ENCODE assay signal across 8 cellular contexts in the genomic region with DNA sequence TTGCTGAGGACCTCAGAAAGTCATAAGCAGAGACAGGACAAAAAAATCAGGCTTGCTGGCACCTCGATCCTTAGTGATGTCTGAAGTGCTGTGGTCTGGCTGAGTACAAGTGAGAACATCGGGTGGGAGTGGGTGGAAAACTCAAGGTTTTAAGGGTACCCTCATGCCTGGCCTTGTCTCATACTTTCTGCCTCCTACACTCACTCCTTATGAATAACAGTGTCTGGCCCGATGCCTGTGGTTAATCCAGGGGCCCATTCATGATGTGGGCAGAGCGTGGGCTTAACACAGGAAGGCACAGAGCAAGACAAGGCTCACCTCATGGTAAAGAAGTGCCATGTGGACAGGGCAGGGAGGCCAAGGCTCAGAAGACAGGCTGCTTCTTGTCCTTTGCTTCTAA. TPM values are rescaled to one million over a fixed set of nuclear protein-coding genes. Genes with fewer than 3 reads are reported as not detected.
DNase-seq lines count a peak whose midpoint lies in the region; ATAC-seq and TF ChIP-seq lines count a peak whose summit lies in the region.

No MANE protein-coding gene starts in this region.

- ATAC-seq in HG02642 (IDR thresholded peaks at IDR 0.05; ENCODE audit: poor library complexity, unreplicated experiment) (peak; percentile 26), right lobe of liver (no peak), HG03097 (IDR thresholded peaks at IDR 0.05; ENCODE audit: low FRiP score, unreplicated experiment) (no peak)

- TF ChIP-seq POLR2A in right lobe of liver (IDR thresholded peaks at IDR 0.05) = no peak

- DNase-seq in activated CD8-positive, alpha-beta memory T cell treated with anti-CD3 and anti-CD28 coated beads, Interleukin-2, amount 50 U/mL, for 48 hours = peak; percentile 82
- DNase-seq in right lobe of liver (no peak), SHP77 (lab: John Stamatoyannopoulos, UW) (no peak), NCI-H226 (no peak), mucosa of gallbladder (ENCODE audit: low spot score) (no peak)
- DNase-seq in stimulated activated CD8-positive, alpha-beta memory T cell treated with anti-CD3 and anti-CD28 coated beads, Interleukin-7, amount 100 ng/mL, for 24 hours (ENCODE audit: low read depth) = peak; percentile 28

- H3K36me3 ChIP-seq in right lobe of liver = no peaks in the 10 kb centered on the region

- WGBS in right lobe of liver (ENCODE audit: insufficient coverage, low coverage, low lambda C conversion rate, missing lambda C conversion rate) = 57% methylated on average over 1 of the region's 4 CpGs

- H3K4me1 ChIP-seq in right lobe of liver = peaks cover 0 to 27% (median 14%) of the 10 kb centered on the region in 4 donors

- no peaks in the 10 kb centered on the region for H3K9me3 ChIP-seq in right lobe of liver

- peak overlapping the region; percentile 77 to 94 (median 80) for H3K27ac ChIP-seq in right lobe of liver

- no peak for TF ChIP-seq CTCF in right lobe of liver (IDR thresholded peaks at IDR 0.05)

- H3K4me3 ChIP-seq in right lobe of liver = no peak overlapping the region

- intact Hi-C loops in right lobe of liver (cut with DNase I) = no loop called here

- no peaks in the 10 kb centered on the region for H3K27me3 ChIP-seq in right lobe of liver

RNA-seq across cellular contexts. Expression of a gene that starts 11.0 kb away (rescaled TPM):
- total RNA-seq in right lobe of liver = 1 to 10 TPM in 2 of 6 experiments, under 1 TPM in 4; 0.20 to 1.5 (median 0.42) TPM
- total RNA-seq in mucosa of gallbladder = 2.0 TPM

RNA-seq across cellular contexts. Expression of a gene that starts 37.2 kb away (rescaled TPM):
- 10 to 100 TPM in 1 of 6 experiments, 1 to 10 TPM in 5; 5.2 to 41.3 (median 8.7) TPM for total RNA-seq in right lobe of liver
- total RNA-seq in mucosa of gallbladder = 37.9 TPM

Comparison
In these comparisons a context has a peak if more than half of its experiments do, and no peak if none do; other contexts are left out.
1. DNase-seq: peak in activated CD8-positive, alpha-beta memory T cell treated with anti-CD3 and anti-CD28 coated beads, Interleukin-2, amount 50 U/mL, for 48 hours (single experiment) and stimulated activated CD8-positive, alpha-beta memory T cell treated with anti-CD3 and anti-CD28 coated beads, Interleukin-7, amount 100 ng/mL, for 24 hours (single experiment); none in right lobe of liver (0 of 3), SHP77 (0 of 2), NCI-H226 (single experiment) and mucosa of gallbladder (single experiment).